ENCODE assay signal across 26 cellular contexts in the genomic region with DNA sequence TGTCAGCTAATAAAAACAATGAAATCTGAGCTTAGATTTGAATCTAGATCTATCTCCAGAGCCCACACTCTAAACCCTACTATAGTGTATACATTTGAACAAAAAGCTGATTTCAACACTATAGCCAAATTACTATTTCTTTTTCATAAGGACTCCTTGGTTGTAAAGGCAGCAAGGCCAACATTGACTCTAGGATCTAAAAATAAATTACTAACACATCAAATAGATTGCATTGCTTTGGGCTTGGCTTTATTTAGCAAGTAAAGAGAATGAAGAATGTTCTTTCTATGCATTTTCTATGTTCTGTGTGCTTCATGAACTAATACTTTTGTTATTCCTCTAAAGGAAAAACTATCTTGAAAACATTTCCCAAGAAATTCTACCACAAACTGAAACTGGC.
"Had no signal": no experiment of that assay in that cellular context is flagged by ENCODE, and none has a peak within 500 bp of the region (broad histone marks: within the 10 kb centered on the region; RNA-seq: fewer than 3 reads in every experiment).

No MANE protein-coding gene starts in this region.

- H3K27ac ChIP-seq: adrenal gland, body of pancreas, breast epithelium, cardiac muscle cell, colonic mucosa, dorsolateral prefrontal cortex had no signal

- ATAC-seq: activated CD4-positive, alpha-beta T cell treated with anti-CD3 and anti-CD28 coated beads for 36 hours; activated CD8-positive, alpha-beta T cell treated with anti-CD3 and anti-CD28 coated beads, Interleukin-2, amount 10 ng/mL, durations not matched to agents 7 days and 5 days; activated naive CD4-positive, alpha-beta T cell treated with anti-CD3 and anti-CD28 coated beads, Interleukin-2, amount 50 U/mL, for 72 hours; body of pancreas; esophagus mucosa had no signal

- H3K36me3 ChIP-seq: colonic mucosa had no signal

- H3K4me3 Mint-ChIP-seq: activated CD4-positive, alpha-beta memory T cell treated with anti-CD3 and anti-CD28 coated beads for 36 hours; activated CD4-positive, alpha-beta T cell treated with anti-CD3 and anti-CD28 coated beads for 36 hours; activated CD4-positive, alpha-beta T cell treated with anti-CD3 and anti-CD28 coated beads, Interleukin-2, amount 10 ng/mL, durations not matched to agents 24 days and 14 days; activated CD8-positive, alpha-beta T cell treated with anti-CD3 and anti-CD28 coated beads, Interleukin-2, amount 10 ng/mL, durations not matched to agents 7 days and 5 days; activated naive CD4-positive, alpha-beta T cell treated with anti-CD3 and anti-CD28 coated beads, Interleukin-2, amount 10 ng/mL, durations not matched to agents 7 days and 5 days; endodermal cell had no signal

- H3K27ac Mint-ChIP-seq: activated CD4-positive, alpha-beta memory T cell treated with anti-CD3 and anti-CD28 coated beads for 36 hours; activated CD4-positive, alpha-beta T cell treated with anti-CD3 and anti-CD28 coated beads for 36 hours; activated CD4-positive, alpha-beta T cell treated with anti-CD3 and anti-CD28 coated beads, Interleukin-2, amount 10 ng/mL, durations not matched to agents 24 days and 14 days; activated CD8-positive, alpha-beta T cell treated with anti-CD3 and anti-CD28 coated beads, Interleukin-2, amount 10 ng/mL, durations not matched to agents 7 days and 5 days; activated naive CD4-positive, alpha-beta T cell treated with anti-CD3 and anti-CD28 coated beads, Interleukin-2, amount 10 ng/mL, durations not matched to agents 7 days and 5 days; activated naive CD4-positive, alpha-beta T cell treated with anti-CD3 and anti-CD28 coated beads, Interleukin-2, amount 50 U/mL, for 72 hours; endodermal cell had no signal

- H3K4me1 ChIP-seq: breast epithelium had no signal

- H3K9me3 ChIP-seq: adrenal gland, body of pancreas, breast epithelium, colonic mucosa had no signal

- H3K9me3 Mint-ChIP-seq: activated CD4-positive, alpha-beta memory T cell treated with anti-CD3 and anti-CD28 coated beads for 36 hours; activated CD4-positive, alpha-beta T cell treated with anti-CD3 and anti-CD28 coated beads, Interleukin-2, amount 10 ng/mL, durations not matched to agents 24 days and 14 days; activated naive CD4-positive, alpha-beta T cell treated with anti-CD3 and anti-CD28 coated beads, Interleukin-2, amount 10 ng/mL, durations not matched to agents 7 days and 5 days; activated naive CD4-positive, alpha-beta T cell treated with anti-CD3 and anti-CD28 coated beads, Interleukin-2, amount 50 U/mL, for 72 hours; endodermal cell had no signal

- H3K4me3 ChIP-seq: adrenal gland, body of pancreas, breast epithelium, cardiac muscle cell, colonic mucosa, dorsolateral prefrontal cortex had no signal

- DNase-seq: activated CD4-positive, alpha-beta memory T cell treated with anti-CD3 and anti-CD28 coated beads for 36 hours; activated CD4-positive, alpha-beta T cell treated with anti-CD3 and anti-CD28 coated beads for 36 hours; activated CD4-positive, alpha-beta T cell treated with anti-CD3 and anti-CD28 coated beads, Interleukin-2, amount 10 ng/mL, durations not matched to agents 24 days and 14 days; activated CD4-positive, CD25-positive, alpha-beta regulatory T cell; activated CD4-positive, CD25-positive, alpha-beta regulatory T cell treated with anti-CD3 and anti-CD28 coated beads, Interleukin-2, amount 50 U/mL, for 72 hours; activated CD8-positive, alpha-beta T cell treated with anti-CD3 and anti-CD28 coated beads, Interleukin-2, amount 10 ng/mL, durations not matched to agents 7 days and 5 days; activated gamma-delta T cell; activated naive CD4-positive, alpha-beta T cell; activated naive CD4-positive, alpha-beta T cell treated with anti-CD3 and anti-CD28 coated beads, Interleukin-2, amount 10 ng/mL, durations not matched to agents 7 days and 5 days; activated T-cell treated with anti-CD3 and anti-CD28 coated beads, Interleukin-2, amount 50 U/mL, for 48 hours; adrenal gland; amygdala; aorta; body of pancreas; central memory CD4-positive, alpha-beta T cell; cerebellar nuclear complex; colonic mucosa; dorsolateral prefrontal cortex; effector memory CD4-positive, alpha-beta T cell; endodermal cell; foreskin fibroblast; T-helper 2 cell had no signal

- H3K27me3 Mint-ChIP-seq: activated CD4-positive, alpha-beta memory T cell treated with anti-CD3 and anti-CD28 coated beads for 36 hours; activated CD4-positive, alpha-beta T cell treated with anti-CD3 and anti-CD28 coated beads for 36 hours; activated CD4-positive, alpha-beta T cell treated with anti-CD3 and anti-CD28 coated beads, Interleukin-2, amount 10 ng/mL, durations not matched to agents 24 days and 14 days; activated naive CD4-positive, alpha-beta T cell treated with anti-CD3 and anti-CD28 coated beads, Interleukin-2, amount 10 ng/mL, durations not matched to agents 7 days and 5 days had no signal

- H3K27me3 ChIP-seq: adrenal gland, body of pancreas, breast epithelium, cardiac muscle cell, colonic mucosa, dorsolateral prefrontal cortex had no signal
